1 cellular context compared by ENCODE assay signal in the genomic region with DNA sequence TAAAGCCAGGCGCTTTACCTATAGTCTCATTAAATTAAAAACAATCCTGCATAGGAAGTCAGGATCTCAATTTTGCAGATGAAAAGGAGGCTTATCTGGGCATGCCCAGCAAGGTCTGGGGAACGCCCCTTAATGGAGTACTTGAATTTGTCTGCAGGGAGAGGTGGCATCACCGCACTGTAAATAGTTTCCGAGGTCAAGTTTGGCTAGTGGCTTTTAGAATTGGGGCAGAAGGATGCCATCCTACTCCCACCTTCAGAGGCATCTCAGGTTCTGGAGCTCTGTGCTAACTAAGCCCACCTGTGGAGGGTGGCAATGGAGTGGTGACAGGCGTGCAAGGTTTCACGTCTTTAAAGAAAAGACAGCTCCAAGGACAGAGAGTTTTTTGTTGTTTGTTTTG.
TF ChIP-seq lines count a peak whose summit lies in the region.

No MANE protein-coding gene starts in this region.

TF ChIP-seq in H1, 55 proteins besides CTCF, POLR2A, EP300 and RAD21:
- TF ChIP-seq EZH2 (IDR thresholded peaks at IDR 0.05; ENCODE audit: low read depth, low read length, severe bottlenecking) (no peak), FOSL1 (IDR thresholded peaks at IDR 0.05; ENCODE audit: insufficient read depth, low read depth, low read length) (no peak), ASH2L (IDR thresholded peaks at IDR 0.05; ENCODE audit: low read length) (no peak), TEAD4 (IDR thresholded peaks at IDR 0.05; ENCODE audit: low read depth, low read length) (no peak), SUZ12 (IDR thresholded peaks at IDR 0.05; ENCODE audit: low read length) (no peak), SP2 (IDR thresholded peaks at IDR 0.05; ENCODE audit: low read length) (no peak), POU5F1 (IDR thresholded peaks at IDR 0.05; ENCODE audit: low read depth, low read length) (no peak), KDM4A (IDR thresholded peaks at IDR 0.05; ENCODE audit: low read depth, low read length, severe bottlenecking) (no peak), SIRT6 (IDR thresholded peaks at IDR 0.05; ENCODE audit: low read length) (no peak)
- TF ChIP-seq, protein P1, sequence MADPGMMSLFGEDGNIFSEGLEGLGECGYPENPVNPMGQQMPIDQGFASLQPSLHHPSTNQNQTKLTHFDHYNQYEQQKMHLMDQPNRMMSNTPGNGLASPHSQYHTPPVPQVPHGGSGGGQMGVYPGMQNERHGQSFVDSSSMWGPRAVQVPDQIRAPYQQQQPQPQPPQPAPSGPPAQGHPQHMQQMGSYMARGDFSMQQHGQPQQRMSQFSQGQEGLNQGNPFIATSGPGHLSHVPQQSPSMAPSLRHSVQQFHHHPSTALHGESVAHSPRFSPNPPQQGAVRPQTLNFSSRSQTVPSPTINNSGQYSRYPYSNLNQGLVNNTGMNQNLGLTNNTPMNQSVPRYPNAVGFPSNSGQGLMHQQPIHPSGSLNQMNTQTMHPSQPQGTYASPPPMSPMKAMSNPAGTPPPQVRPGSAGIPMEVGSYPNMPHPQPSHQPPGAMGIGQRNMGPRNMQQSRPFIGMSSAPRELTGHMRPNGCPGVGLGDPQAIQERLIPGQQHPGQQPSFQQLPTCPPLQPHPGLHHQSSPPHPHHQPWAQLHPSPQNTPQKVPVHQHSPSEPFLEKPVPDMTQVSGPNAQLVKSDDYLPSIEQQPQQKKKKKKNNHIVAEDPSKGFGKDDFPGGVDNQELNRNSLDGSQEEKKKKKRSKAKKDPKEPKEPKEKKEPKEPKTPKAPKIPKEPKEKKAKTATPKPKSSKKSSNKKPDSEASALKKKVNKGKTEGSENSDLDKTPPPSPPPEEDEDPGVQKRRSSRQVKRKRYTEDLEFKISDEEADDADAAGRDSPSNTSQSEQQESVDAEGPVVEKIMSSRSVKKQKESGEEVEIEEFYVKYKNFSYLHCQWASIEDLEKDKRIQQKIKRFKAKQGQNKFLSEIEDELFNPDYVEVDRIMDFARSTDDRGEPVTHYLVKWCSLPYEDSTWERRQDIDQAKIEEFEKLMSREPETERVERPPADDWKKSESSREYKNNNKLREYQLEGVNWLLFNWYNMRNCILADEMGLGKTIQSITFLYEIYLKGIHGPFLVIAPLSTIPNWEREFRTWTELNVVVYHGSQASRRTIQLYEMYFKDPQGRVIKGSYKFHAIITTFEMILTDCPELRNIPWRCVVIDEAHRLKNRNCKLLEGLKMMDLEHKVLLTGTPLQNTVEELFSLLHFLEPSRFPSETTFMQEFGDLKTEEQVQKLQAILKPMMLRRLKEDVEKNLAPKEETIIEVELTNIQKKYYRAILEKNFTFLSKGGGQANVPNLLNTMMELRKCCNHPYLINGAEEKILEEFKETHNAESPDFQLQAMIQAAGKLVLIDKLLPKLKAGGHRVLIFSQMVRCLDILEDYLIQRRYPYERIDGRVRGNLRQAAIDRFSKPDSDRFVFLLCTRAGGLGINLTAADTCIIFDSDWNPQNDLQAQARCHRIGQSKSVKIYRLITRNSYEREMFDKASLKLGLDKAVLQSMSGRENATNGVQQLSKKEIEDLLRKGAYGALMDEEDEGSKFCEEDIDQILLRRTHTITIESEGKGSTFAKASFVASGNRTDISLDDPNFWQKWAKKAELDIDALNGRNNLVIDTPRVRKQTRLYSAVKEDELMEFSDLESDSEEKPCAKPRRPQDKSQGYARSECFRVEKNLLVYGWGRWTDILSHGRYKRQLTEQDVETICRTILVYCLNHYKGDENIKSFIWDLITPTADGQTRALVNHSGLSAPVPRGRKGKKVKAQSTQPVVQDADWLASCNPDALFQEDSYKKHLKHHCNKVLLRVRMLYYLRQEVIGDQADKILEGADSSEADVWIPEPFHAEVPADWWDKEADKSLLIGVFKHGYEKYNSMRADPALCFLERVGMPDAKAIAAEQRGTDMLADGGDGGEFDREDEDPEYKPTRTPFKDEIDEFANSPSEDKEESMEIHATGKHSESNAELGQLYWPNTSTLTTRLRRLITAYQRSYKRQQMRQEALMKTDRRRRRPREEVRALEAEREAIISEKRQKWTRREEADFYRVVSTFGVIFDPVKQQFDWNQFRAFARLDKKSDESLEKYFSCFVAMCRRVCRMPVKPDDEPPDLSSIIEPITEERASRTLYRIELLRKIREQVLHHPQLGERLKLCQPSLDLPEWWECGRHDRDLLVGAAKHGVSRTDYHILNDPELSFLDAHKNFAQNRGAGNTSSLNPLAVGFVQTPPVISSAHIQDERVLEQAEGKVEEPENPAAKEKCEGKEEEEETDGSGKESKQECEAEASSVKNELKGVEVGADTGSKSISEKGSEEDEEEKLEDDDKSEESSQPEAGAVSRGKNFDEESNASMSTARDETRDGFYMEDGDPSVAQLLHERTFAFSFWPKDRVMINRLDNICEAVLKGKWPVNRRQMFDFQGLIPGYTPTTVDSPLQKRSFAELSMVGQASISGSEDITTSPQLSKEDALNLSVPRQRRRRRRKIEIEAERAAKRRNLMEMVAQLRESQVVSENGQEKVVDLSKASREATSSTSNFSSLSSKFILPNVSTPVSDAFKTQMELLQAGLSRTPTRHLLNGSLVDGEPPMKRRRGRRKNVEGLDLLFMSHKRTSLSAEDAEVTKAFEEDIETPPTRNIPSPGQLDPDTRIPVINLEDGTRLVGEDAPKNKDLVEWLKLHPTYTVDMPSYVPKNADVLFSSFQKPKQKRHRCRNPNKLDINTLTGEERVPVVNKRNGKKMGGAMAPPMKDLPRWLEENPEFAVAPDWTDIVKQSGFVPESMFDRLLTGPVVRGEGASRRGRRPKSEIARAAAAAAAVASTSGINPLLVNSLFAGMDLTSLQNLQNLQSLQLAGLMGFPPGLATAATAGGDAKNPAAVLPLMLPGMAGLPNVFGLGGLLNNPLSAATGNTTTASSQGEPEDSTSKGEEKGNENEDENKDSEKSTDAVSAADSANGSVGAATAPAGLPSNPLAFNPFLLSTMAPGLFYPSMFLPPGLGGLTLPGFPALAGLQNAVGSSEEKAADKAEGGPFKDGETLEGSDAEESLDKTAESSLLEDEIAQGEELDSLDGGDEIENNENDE (IDR thresholded peaks at IDR 0.05; ENCODE audit: insufficient replicate concordance, low read length) = no peak
- TF ChIP-seq, protein P2, sequence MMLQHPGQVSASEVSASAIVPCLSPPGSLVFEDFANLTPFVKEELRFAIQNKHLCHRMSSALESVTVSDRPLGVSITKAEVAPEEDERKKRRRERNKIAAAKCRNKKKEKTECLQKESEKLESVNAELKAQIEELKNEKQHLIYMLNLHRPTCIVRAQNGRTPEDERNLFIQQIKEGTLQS (IDR thresholded peaks at IDR 0.05; ENCODE audit: insufficient read depth, low read depth, low read length) = no peak
